In genomic region chr10:118738422-118738821, GRCh38 we compare ENCODE assay signal across 1 cellular context.
TF ChIP-seq lines count a peak whose summit lies in the region.

No MANE protein-coding gene starts in this region.

TF ChIP-seq in SK-N-SH, 30 proteins besides CTCF, POLR2A, EP300 and RAD21 (continued from another document):
- TF ChIP-seq REST (IDR thresholded peaks at IDR 0.05; ENCODE audit: low read depth, low read length): no peak
- no peak for TF ChIP-seq YY1 (IDR thresholded peaks at IDR 0.05; ENCODE audit: low read depth)
